Comparison of ENCODE assay signal across 8 cellular contexts in genomic region chr21:34845521-34846213, GRCh38.
DNase-seq lines count a peak whose midpoint lies in the region; ATAC-seq, FAIRE-seq and TF ChIP-seq lines count a peak whose summit lies in the region.

No MANE protein-coding gene starts in this region.

- ATAC-seq in GM21528 (IDR thresholded peaks at IDR 0.05; ENCODE audit: low FRiP score, unreplicated experiment) (peak; percentile 87), activated B cell treated with CpG ODN at 0.5 μM for 24 hours (ENCODE audit: low read depth) (peak; percentile 74)

- H3K27me3 ChIP-seq in spleen (replicated peaks in 1 of 7), result no peaks in the 10 kb centered on the region

- CTCF ChIA-PET in activated B cell treated with CpG ODN at 0.5 μM for 24 hours (lab: Charles Lee), result interaction anchor here (0.9 to 1.6 kb wide), 2 partner anchors 42 to 44 kb away, joined by 3 to 4 read pairs; no protein-coding TSS in a partner anchor

- H3K27ac ChIP-seq in spleen (peak overlapping the region in 6 of 8 donors; percentile 8 to 63 (median 51)), kidney (ENCODE audit: low read depth in 2 of 2, low read length in 2 of 2) (no peak overlapping the region)

- POLR2A ChIA-PET in activated B cell treated with CpG ODN at 0.5 μM for 24 hours (lab: Charles Lee), result interaction anchor here (0.6 to 2.4 kb wide), 7 partner anchors 12 to 79 kb away, joined by 3 to 24 read pairs (median 13); no protein-coding TSS in a partner anchor

- H3K4me1 ChIP-seq in spleen (peaks cover 25 to 60% (median 38%) of the 10 kb centered on the region in 6 donors), kidney (ENCODE audit: control insufficient read depth in 1 of 2, insufficient read depth in 1 of 2, low read depth in 1 of 2, low read length in 2 of 2) (peaks cover 5 to 7% of the 10 kb centered on the region in 2 donors)

- H3K27me3 Mint-ChIP-seq in activated B cell treated with CpG ODN at 0.5 μM for 24 hours, result no peaks in the 10 kb centered on the region

- H3K36me3 ChIP-seq in spleen (peaks cover 0 to 67% (median 6%) of the 10 kb centered on the region in 6 donors), kidney (ENCODE audit: control insufficient read depth in 1 of 2, insufficient read depth in 2 of 2, low read length in 2 of 2) (no peaks in the 10 kb centered on the region)

- peak; percentile 52 for DNase-seq in GM12891 (ENCODE audit: insufficient read length, low spot score)
- DNase-seq in HT1080 (ENCODE audit: low read depth), result peak; percentile 93
- DNase-seq in activated B cell treated with CpG ODN at 0.5 μM for 24 hours, result no peak
- DNase-seq in fibroblast of the aortic adventitia (ENCODE audit: low read depth), result peak; percentile 87
- no peak for DNase-seq in spleen
- DNase-seq in globus pallidus (ENCODE audit: low spot score), result no peak
- no peak for DNase-seq in kidney

- FAIRE-seq in GM12891 (lab: Jason Lieb, UNC), result peak; percentile 86
- no peak for FAIRE-seq in kidney (lab: Jason Lieb, UNC)

- peak overlapping the region; percentile 52 for H3K4me3 Mint-ChIP-seq in activated B cell treated with CpG ODN at 0.5 μM for 24 hours

- TF ChIP-seq POLR2A in GM12891 (IDR thresholded peaks at IDR 0.05; ENCODE audit: low read depth, low read length), result no peak
- TF ChIP-seq POLR2A in spleen (IDR thresholded peaks at IDR 0.05), result no peak

- peak overlapping the region; percentile 64 for H3K27ac Mint-ChIP-seq in activated B cell treated with CpG ODN at 0.5 μM for 24 hours

- TF ChIP-seq CTCF in activated B cell treated with CpG ODN at 0.5 μM for 24 hours (IDR thresholded peaks at IDR 0.05) (no peak), fibroblast of the aortic adventitia (IDR thresholded peaks at IDR 0.05; ENCODE audit: insufficient read depth, low read length) (no peak), spleen (IDR thresholded peaks at IDR 0.05 in 8 of 11, conservative IDR thresholded peaks at IDR 0.05 in 3 of 11) (no peak), kidney (IDR thresholded peaks at IDR 0.05; ENCODE audit: borderline replicate concordance, extremely low read depth, insufficient read depth) (no peak)

- H3K9ac ChIP-seq in kidney (ENCODE audit: low read length in 2 of 2), result no peak overlapping the region

- no peak overlapping the region for H3K4me3 ChIP-seq in fibroblast of the aortic adventitia (ENCODE audit: low read depth, low read length)
- H3K4me3 ChIP-seq in spleen, result no peak overlapping the region
- H3K4me3 ChIP-seq in kidney (ENCODE audit: low read length in 2 of 2), result no peak overlapping the region

- H3K9me3 ChIP-seq in spleen, result no peaks in the 10 kb centered on the region
- no peaks in the 10 kb centered on the region for H3K9me3 ChIP-seq in kidney (ENCODE audit: control insufficient read depth in 1 of 2, low read length in 2 of 2)

- peaks cover 36% of the 10 kb centered on the region for H3K4me1 Mint-ChIP-seq in activated B cell treated with CpG ODN at 0.5 μM for 24 hours

- intact Hi-C loops in activated B cell treated with CpG ODN at 0.5 μM for 24 hours (cut with micrococcal nuclease) (loop anchor here (1.0 to 2.0 kb wide), 3 partner anchors 20 to 43 kb away; no protein-coding TSS in a partner anchor), spleen (cut with DNase I; ENCODE audit: low total_unique reads) (no loop called here), kidney (cut with DNase I) (no loop called here)

- WGBS in spleen, 5 donors, result 34 to 64% (median 51%) methylated on average over 6 of the region's 6 CpGs

- peaks cover 44% of the 10 kb centered on the region for H3K36me3 Mint-ChIP-seq in activated B cell treated with CpG ODN at 0.5 μM for 24 hours (ENCODE audit: low read depth)

- no peaks in the 10 kb centered on the region for H3K9me3 Mint-ChIP-seq in activated B cell treated with CpG ODN at 0.5 μM for 24 hours

TF ChIP-seq in GM12891, 5 proteins besides CTCF, POLR2A, EP300 and RAD21:
- TF ChIP-seq PAX5 (IDR thresholded peaks at IDR 0.05; ENCODE audit: insufficient read depth, low read length, severe bottlenecking), result no peak
- no peak for TF ChIP-seq POLR2AphosphoS5 (IDR thresholded peaks at IDR 0.05; ENCODE audit: low read depth, low read length)
- TF ChIP-seq TAF1 (IDR thresholded peaks at IDR 0.05; ENCODE audit: low read depth, low read length), result no peak
- peak; percentile 67 for TF ChIP-seq POU2F2 (IDR thresholded peaks at IDR 0.05; ENCODE audit: low read depth, low read length)
- TF ChIP-seq SPI1 (IDR thresholded peaks at IDR 0.05; ENCODE audit: low read depth, low read length), result peak; percentile 96

Comparison
In these comparisons a context has a peak if more than half of its experiments do, and no peak if none do; other contexts are left out.
1. DNase-seq: peak in GM12891 (single experiment), HT1080 (single experiment) and fibroblast of the aortic adventitia (single experiment); none in activated B cell treated with CpG ODN at 0.5 μM for 24 hours (single experiment), spleen (single experiment), globus pallidus (single experiment) and kidney (single experiment).
2. H3K27ac ChIP-seq: peak in spleen (6 of 8); none in kidney (0 of 2).